ENCODE assay signal across 14 cellular contexts in genomic region chr6:169623975-169624374, GRCh38.
DNase-seq lines count a peak whose midpoint lies in the region; ATAC-seq lines count a peak whose summit lies in the region.
"Had no signal": no experiment of that assay in that cellular context is flagged by ENCODE, and none has a peak within 500 bp of the region (broad histone marks: within the 10 kb centered on the region; RNA-seq: fewer than 3 reads in every experiment).

No MANE protein-coding gene starts in this region.

- H3K4me3 Mint-ChIP-seq in stimulated activated naive CD8-positive, alpha-beta T cell treated with anti-CD3 and anti-CD28 coated beads, Interleukin-15, amount 100 ng/mL, for 72 hours: no peak overlapping the region
- no peak overlapping the region for H3K4me3 Mint-ChIP-seq in stimulated activated naive B cell treated with anti-CD40 and anti-IgM and Interleukin-4, amounts not matched to agents 10 μg/mL and 1 μg/mL and 100 μg/mL, for 72 hours
- no peak overlapping the region for H3K4me3 Mint-ChIP-seq in naive thymus-derived CD8-positive, alpha-beta T cell
- H3K4me3 Mint-ChIP-seq: CD8-positive, alpha-beta memory T cell had no signal

- ATAC-seq in stimulated activated naive CD8-positive, alpha-beta T cell treated with anti-CD3 and anti-CD28 coated beads, Interleukin-15, amount 100 ng/mL, for 72 hours: peak; percentile 23
- no peak for ATAC-seq in stimulated activated naive CD8-positive, alpha-beta T cell treated with anti-CD3 and anti-CD28 coated beads, Interleukin-15, Interleukin-2, amounts not matched to agents 100 U/mL and 50 U/mL, for 24 hours
- ATAC-seq in stimulated activated naive B cell treated with anti-CD40 and anti-IgM and Interleukin-4, amounts not matched to agents 10 μg/mL and 1 μg/mL and 100 μg/mL, for 72 hours (replicated peaks): no peak
- no peak for ATAC-seq in naive thymus-derived CD8-positive, alpha-beta T cell

- H3K27ac ChIP-seq in neuronal stem cell (replicated peaks; ENCODE audit: low read length): no peak overlapping the region
- H3K27ac ChIP-seq: 22Rv1, BLaER1 had no signal

- no peak overlapping the region for H3K4ac ChIP-seq in neuronal stem cell (ENCODE audit: low read length)

- peak overlapping the region in 1 of 2 donors; percentile 54 for H3K27ac Mint-ChIP-seq in stimulated activated naive CD8-positive, alpha-beta T cell treated with anti-CD3 and anti-CD28 coated beads, Interleukin-15, amount 100 ng/mL, for 72 hours
- peak overlapping the region; percentile 42 for H3K27ac Mint-ChIP-seq in stimulated activated naive B cell treated with anti-CD40 and anti-IgM and Interleukin-4, amounts not matched to agents 10 μg/mL and 1 μg/mL and 100 μg/mL, for 72 hours
- H3K27ac Mint-ChIP-seq in naive thymus-derived CD8-positive, alpha-beta T cell: no peak overlapping the region

- no peak overlapping the region for H3K14ac ChIP-seq in neuronal stem cell (ENCODE audit: low read length)

- H3K79me1 ChIP-seq in neuronal stem cell (ENCODE audit: low read depth, low read length): peaks cover 2% of the 10 kb centered on the region

- peak overlapping the region; percentile 90 for H3K23ac ChIP-seq in neuronal stem cell (ENCODE audit: low read depth, low read length, poor library complexity)

- no CpG with 5 or more reads among the region's 22 CpGs for WGBS in neuronal stem cell (ENCODE audit: extremely low coverage in 2 of 2, insufficient read length in 2 of 2, insufficient replicate concordance in 1 of 2), 2 donors

- no peak overlapping the region for H2AFZ ChIP-seq in neuronal stem cell (ENCODE audit: low read length)

- no peaks in the 10 kb centered on the region for H3K9me3 Mint-ChIP-seq in stimulated activated naive CD8-positive, alpha-beta T cell treated with anti-CD3 and anti-CD28 coated beads, Interleukin-15, amount 100 ng/mL, for 72 hours
- H3K9me3 Mint-ChIP-seq in stimulated activated naive B cell treated with anti-CD40 and anti-IgM and Interleukin-4, amounts not matched to agents 10 μg/mL and 1 μg/mL and 100 μg/mL, for 72 hours: peaks cover 0 to 4% of the 10 kb centered on the region in 2 donors
- no peaks in the 10 kb centered on the region for H3K9me3 Mint-ChIP-seq in naive thymus-derived CD8-positive, alpha-beta T cell
- H3K9me3 Mint-ChIP-seq: CD8-positive, alpha-beta memory T cell had no signal

- peaks cover 20 to 45% of the 10 kb centered on the region in 2 donors for H3K36me3 ChIP-seq in neuronal stem cell (replicated peaks in 1 of 2; ENCODE audit: control insufficient read depth in 2 of 2, insufficient read depth in 2 of 2, low read length in 2 of 2)

- H3K9me3 ChIP-seq in neuronal stem cell (replicated peaks in 1 of 2; ENCODE audit: control insufficient read depth in 2 of 2, insufficient read depth in 1 of 2, low read depth in 1 of 2, low read length in 2 of 2): peaks cover 7 to 8% of the 10 kb centered on the region in 2 donors
- H3K9me3 ChIP-seq: BLaER1 had no signal

- no peak overlapping the region for H2BK120ac ChIP-seq in neuronal stem cell (ENCODE audit: low read depth, low read length)

- no peak overlapping the region for H3K9ac ChIP-seq in neuronal stem cell (ENCODE audit: low read depth, low read length, poor library complexity)
- H3K9ac ChIP-seq: BLaER1 had no signal

- peaks cover 6 to 16% of the 10 kb centered on the region in 2 donors for H3K4me1 ChIP-seq in neuronal stem cell (ENCODE audit: control insufficient read depth in 2 of 2, insufficient read depth in 1 of 2, low read depth in 1 of 2, low read length in 2 of 2)
- H3K4me1 ChIP-seq: BLaER1 had no signal

- no peak overlapping the region for H3K4me2 ChIP-seq in neuronal stem cell (ENCODE audit: insufficient read depth, low read length, poor library complexity, severe bottlenecking)
- H3K4me2 ChIP-seq: BLaER1 had no signal

- no peak overlapping the region for H2BK15ac ChIP-seq in neuronal stem cell (ENCODE audit: low read length)

- H2AK5ac ChIP-seq in neuronal stem cell (ENCODE audit: low read depth, low read length): no peak overlapping the region

- H2BK12ac ChIP-seq in neuronal stem cell (ENCODE audit: low read length): no peak overlapping the region

- peaks cover 22 to 49% of the 10 kb centered on the region in 2 donors for H3K36me3 Mint-ChIP-seq in stimulated activated naive B cell treated with anti-CD40 and anti-IgM and Interleukin-4, amounts not matched to agents 10 μg/mL and 1 μg/mL and 100 μg/mL, for 72 hours
- H3K36me3 Mint-ChIP-seq in naive thymus-derived CD8-positive, alpha-beta T cell: peaks cover 4 to 24% (median 14%) of the 10 kb centered on the region in 3 donors

- no peaks in the 10 kb centered on the region for H3K27me3 Mint-ChIP-seq in stimulated activated naive CD8-positive, alpha-beta T cell treated with anti-CD3 and anti-CD28 coated beads, Interleukin-15, amount 100 ng/mL, for 72 hours
- H3K27me3 Mint-ChIP-seq in stimulated activated naive B cell treated with anti-CD40 and anti-IgM and Interleukin-4, amounts not matched to agents 10 μg/mL and 1 μg/mL and 100 μg/mL, for 72 hours: no peaks in the 10 kb centered on the region
- no peaks in the 10 kb centered on the region for H3K27me3 Mint-ChIP-seq in naive thymus-derived CD8-positive, alpha-beta T cell
- H3K27me3 Mint-ChIP-seq: CD8-positive, alpha-beta memory T cell had no signal

- H3K18ac ChIP-seq in neuronal stem cell (ENCODE audit: low read length): no peak overlapping the region

- DNase-seq in stimulated activated naive CD8-positive, alpha-beta T cell treated with anti-CD3 and anti-CD28 coated beads, Interleukin-15, amount 100 ng/mL, for 72 hours: no peak
- DNase-seq in stimulated activated naive CD8-positive, alpha-beta T cell treated with anti-CD3 and anti-CD28 coated beads, Interleukin-15, Interleukin-2, amounts not matched to agents 100 U/mL and 50 U/mL, for 24 hours: no peak
- DNase-seq in neuronal stem cell (ENCODE audit: low spot score) (no peak), A172 (ENCODE audit: low spot score) (no peak), dermis blood vessel endothelial cell (no peak)
- DNase-seq in stimulated activated naive B cell treated with anti-CD40 and anti-IgM and Interleukin-4, amounts not matched to agents 10 μg/mL and 1 μg/mL and 100 μg/mL, for 72 hours: no peak
- DNase-seq in naive thymus-derived CD8-positive, alpha-beta T cell: no peak
- DNase-seq: AML-193; Caco-2; CD8-positive, alpha-beta memory T cell; DND-41; GDM1 had no signal

- no peaks in the 10 kb centered on the region for H3K27me3 ChIP-seq in neuronal stem cell (ENCODE audit: control insufficient read depth in 3 of 3, insufficient read depth in 3 of 3, low read depth in 1 of 3, low read length in 3 of 3)
- H3K27me3 ChIP-seq: BLaER1 had no signal

- no peak overlapping the region for H2BK5ac ChIP-seq in neuronal stem cell (ENCODE audit: low read length)

- POLR2A ChIA-PET in naive thymus-derived CD8-positive, alpha-beta T cell (lab: Charles Lee): no interaction called here

- H4K91ac ChIP-seq in neuronal stem cell (ENCODE audit: low read depth, low read length, poor library complexity): peak overlapping the region; percentile 56

- no peak overlapping the region for H4K8ac ChIP-seq in neuronal stem cell (ENCODE audit: low read depth, low read length)

- no peaks in the 10 kb centered on the region for H3K4me1 Mint-ChIP-seq in stimulated activated naive CD8-positive, alpha-beta T cell treated with anti-CD3 and anti-CD28 coated beads, Interleukin-15, amount 100 ng/mL, for 72 hours
- H3K4me1 Mint-ChIP-seq in stimulated activated naive B cell treated with anti-CD40 and anti-IgM and Interleukin-4, amounts not matched to agents 10 μg/mL and 1 μg/mL and 100 μg/mL, for 72 hours: peaks cover under 1 to 4% of the 10 kb centered on the region in 2 donors
- H3K4me1 Mint-ChIP-seq in naive thymus-derived CD8-positive, alpha-beta T cell: peaks cover 0 to 5% (median 2%) of the 10 kb centered on the region in 4 donors
- H3K4me1 Mint-ChIP-seq: CD8-positive, alpha-beta memory T cell had no signal

- peak overlapping the region in 1 of 2 donors; percentile 63 for H3K4me3 ChIP-seq in neuronal stem cell (ENCODE audit: low read length in 2 of 2)
- H3K4me3 ChIP-seq: BLaER1 had no signal
